1 cellular context compared by ENCODE assay signal in the genomic region with DNA sequence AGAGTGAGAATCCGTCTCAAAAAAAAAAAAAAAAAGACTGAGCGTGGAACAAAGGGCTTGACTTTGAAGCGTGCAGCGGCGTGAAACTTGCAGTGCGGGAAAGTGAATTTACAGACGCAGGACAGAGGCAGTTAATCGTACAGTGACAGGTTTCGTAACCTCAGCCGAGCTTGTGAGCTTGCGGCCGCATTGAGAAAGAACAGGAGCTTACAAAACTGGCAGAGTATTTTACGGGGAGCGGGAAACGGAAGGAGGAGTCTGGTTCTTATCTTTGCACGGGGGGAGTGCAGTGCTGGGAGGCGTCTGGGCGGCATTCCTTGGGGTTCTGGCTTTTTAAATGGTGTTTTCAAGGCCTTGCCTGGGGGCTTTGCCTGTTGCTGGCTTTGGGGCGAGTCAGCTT.
A peak's percentile ranks its signal among the peaks of the same experiment; 100 is the strongest.
TF ChIP-seq lines count a peak whose summit lies in the region.

No MANE protein-coding gene starts in this region.

TF ChIP-seq in K562, 482 proteins besides CTCF, POLR2A, EP300 and RAD21 (continues in another document):
- TF ChIP-seq, protein P1, sequence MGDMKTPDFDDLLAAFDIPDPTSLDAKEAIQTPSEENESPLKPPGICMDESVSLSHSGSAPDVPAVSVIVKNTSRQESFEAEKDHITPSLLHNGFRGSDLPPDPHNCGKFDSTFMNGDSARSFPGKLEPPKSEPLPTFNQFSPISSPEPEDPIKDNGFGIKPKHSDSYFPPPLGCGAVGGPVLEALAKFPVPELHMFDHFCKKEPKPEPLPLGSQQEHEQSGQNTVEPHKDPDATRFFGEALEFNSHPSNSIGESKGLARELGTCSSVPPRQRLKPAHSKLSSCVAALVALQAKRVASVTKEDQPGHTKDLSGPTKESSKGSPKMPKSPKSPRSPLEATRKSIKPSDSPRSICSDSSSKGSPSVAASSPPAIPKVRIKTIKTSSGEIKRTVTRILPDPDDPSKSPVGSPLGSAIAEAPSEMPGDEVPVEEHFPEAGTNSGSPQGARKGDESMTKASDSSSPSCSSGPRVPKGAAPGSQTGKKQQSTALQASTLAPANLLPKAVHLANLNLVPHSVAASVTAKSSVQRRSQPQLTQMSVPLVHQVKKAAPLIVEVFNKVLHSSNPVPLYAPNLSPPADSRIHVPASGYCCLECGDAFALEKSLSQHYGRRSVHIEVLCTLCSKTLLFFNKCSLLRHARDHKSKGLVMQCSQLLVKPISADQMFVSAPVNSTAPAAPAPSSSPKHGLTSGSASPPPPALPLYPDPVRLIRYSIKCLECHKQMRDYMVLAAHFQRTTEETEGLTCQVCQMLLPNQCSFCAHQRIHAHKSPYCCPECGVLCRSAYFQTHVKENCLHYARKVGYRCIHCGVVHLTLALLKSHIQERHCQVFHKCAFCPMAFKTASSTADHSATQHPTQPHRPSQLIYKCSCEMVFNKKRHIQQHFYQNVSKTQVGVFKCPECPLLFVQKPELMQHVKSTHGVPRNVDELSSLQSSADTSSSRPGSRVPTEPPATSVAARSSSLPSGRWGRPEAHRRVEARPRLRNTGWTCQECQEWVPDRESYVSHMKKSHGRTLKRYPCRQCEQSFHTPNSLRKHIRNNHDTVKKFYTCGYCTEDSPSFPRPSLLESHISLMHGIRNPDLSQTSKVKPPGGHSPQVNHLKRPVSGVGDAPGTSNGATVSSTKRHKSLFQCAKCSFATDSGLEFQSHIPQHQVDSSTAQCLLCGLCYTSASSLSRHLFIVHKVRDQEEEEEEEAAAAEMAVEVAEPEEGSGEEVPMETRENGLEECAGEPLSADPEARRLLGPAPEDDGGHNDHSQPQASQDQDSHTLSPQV (IDR thresholded peaks at IDR 0.05): peak; percentile 43; the same call in 1 of the 2 replicates
- TF ChIP-seq, protein P2, sequence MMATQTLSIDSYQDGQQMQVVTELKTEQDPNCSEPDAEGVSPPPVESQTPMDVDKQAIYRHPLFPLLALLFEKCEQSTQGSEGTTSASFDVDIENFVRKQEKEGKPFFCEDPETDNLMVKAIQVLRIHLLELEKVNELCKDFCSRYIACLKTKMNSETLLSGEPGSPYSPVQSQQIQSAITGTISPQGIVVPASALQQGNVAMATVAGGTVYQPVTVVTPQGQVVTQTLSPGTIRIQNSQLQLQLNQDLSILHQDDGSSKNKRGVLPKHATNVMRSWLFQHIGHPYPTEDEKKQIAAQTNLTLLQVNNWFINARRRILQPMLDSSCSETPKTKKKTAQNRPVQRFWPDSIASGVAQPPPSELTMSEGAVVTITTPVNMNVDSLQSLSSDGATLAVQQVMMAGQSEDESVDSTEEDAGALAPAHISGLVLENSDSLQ (IDR thresholded peaks at IDR 0.05): peak; percentile 90
- peak; percentile 45; the same call in 1 of the 2 replicates for TF ChIP-seq SUPT5H (IDR thresholded peaks at IDR 0.05)
- TF ChIP-seq EGR1 (conservative IDR thresholded peaks at IDR 0.05): 0 out of 2 replicates have a peak, but pooled peaks have one; percentile 23
- peak; percentile 52 for TF ChIP-seq EP400 (IDR thresholded peaks at IDR 0.05)
- TF ChIP-seq TGIF2 (CRISPR knock-in tag; IDR thresholded peaks at IDR 0.05): no peak
- TF ChIP-seq, protein P3, sequence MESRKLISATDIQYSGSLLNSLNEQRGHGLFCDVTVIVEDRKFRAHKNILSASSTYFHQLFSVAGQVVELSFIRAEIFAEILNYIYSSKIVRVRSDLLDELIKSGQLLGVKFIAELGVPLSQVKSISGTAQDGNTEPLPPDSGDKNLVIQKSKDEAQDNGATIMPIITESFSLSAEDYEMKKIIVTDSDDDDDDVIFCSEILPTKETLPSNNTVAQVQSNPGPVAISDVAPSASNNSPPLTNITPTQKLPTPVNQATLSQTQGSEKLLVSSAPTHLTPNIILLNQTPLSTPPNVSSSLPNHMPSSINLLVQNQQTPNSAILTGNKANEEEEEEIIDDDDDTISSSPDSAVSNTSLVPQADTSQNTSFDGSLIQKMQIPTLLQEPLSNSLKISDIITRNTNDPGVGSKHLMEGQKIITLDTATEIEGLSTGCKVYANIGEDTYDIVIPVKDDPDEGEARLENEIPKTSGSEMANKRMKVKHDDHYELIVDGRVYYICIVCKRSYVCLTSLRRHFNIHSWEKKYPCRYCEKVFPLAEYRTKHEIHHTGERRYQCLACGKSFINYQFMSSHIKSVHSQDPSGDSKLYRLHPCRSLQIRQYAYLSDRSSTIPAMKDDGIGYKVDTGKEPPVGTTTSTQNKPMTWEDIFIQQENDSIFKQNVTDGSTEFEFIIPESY (CRISPR knock-in tag; IDR thresholded peaks at IDR 0.05): peak; percentile 9; the same call in 1 of the 2 replicates
- TF ChIP-seq SNIP1 (IDR thresholded peaks at IDR 0.05; ENCODE audit: low read depth): no peak
- TF ChIP-seq SRSF7 (optimal IDR thresholded peaks at IDR 0.05; ENCODE audit: low read depth, low read length): no peak
- TF ChIP-seq, protein P4, sequence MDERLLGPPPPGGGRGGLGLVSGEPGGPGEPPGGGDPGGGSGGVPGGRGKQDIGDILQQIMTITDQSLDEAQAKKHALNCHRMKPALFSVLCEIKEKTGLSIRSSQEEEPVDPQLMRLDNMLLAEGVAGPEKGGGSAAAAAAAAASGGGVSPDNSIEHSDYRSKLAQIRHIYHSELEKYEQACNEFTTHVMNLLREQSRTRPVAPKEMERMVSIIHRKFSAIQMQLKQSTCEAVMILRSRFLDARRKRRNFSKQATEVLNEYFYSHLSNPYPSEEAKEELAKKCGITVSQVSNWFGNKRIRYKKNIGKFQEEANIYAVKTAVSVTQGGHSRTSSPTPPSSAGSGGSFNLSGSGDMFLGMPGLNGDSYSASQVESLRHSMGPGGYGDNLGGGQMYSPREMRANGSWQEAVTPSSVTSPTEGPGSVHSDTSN (CRISPR knock-in tag; IDR thresholded peaks at IDR 0.05; ENCODE audit: low read depth): no peak
- TF ChIP-seq, protein P4 (tag; conservative IDR thresholded peaks at IDR 0.05; ENCODE audit: low read depth): peak; percentile 95
- TF ChIP-seq CBX5 (IDR thresholded peaks at IDR 0.05; ENCODE audit: borderline replicate concordance, low read depth): peak; percentile 79; the same call in 1 of the 2 replicates
- peak; percentile 77 for TF ChIP-seq DPF2 (IDR thresholded peaks at IDR 0.05)
- TF ChIP-seq KDM1A (IDR thresholded peaks at IDR 0.05): peak in 1 of 2 experiments; percentile 20; a peak in 1 of 4 replicates
- TF ChIP-seq ZNF583 (CRISPR knock-in tag; IDR thresholded peaks at IDR 0.05): no peak
- TF ChIP-seq ZNF134 (CRISPR knock-in tag; conservative IDR thresholded peaks at IDR 0.05): no peak
- TF ChIP-seq, protein P5, sequence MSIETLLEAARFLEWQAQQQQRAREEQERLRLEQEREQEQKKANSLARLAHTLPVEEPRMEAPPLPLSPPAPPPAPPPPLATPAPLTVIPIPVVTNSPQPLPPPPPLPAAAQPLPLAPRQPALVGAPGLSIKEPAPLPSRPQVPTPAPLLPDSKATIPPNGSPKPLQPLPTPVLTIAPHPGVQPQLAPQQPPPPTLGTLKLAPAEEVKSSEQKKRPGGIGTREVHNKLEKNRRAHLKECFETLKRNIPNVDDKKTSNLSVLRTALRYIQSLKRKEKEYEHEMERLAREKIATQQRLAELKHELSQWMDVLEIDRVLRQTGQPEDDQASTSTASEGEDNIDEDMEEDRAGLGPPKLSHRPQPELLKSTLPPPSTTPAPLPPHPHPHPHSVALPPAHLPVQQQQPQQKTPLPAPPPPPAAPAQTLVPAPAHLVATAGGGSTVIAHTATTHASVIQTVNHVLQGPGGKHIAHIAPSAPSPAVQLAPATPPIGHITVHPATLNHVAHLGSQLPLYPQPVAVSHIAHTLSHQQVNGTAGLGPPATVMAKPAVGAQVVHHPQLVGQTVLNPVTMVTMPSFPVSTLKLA (conservative IDR thresholded peaks at IDR 0.05): peak; percentile 28 to 31; a peak in 2 of 4 replicates
- TF ChIP-seq, protein P6, sequence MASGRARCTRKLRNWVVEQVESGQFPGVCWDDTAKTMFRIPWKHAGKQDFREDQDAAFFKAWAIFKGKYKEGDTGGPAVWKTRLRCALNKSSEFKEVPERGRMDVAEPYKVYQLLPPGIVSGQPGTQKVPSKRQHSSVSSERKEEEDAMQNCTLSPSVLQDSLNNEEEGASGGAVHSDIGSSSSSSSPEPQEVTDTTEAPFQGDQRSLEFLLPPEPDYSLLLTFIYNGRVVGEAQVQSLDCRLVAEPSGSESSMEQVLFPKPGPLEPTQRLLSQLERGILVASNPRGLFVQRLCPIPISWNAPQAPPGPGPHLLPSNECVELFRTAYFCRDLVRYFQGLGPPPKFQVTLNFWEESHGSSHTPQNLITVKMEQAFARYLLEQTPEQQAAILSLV (tag; IDR thresholded peaks at IDR 0.05): peak; percentile 57; the same call in 1 of the 2 replicates
- no peak for TF ChIP-seq HNRNPUL1 (IDR thresholded peaks at IDR 0.05; ENCODE audit: low read length)
- TF ChIP-seq E2F3 (CRISPR knock-in tag; IDR thresholded peaks at IDR 0.05): 0 out of 2 replicates have a peak, but pooled peaks have one; percentile 39
- TF ChIP-seq HMG20A (CRISPR knock-in tag; conservative IDR thresholded peaks at IDR 0.05): no peak
- no peak for TF ChIP-seq RBM34 (IDR thresholded peaks at IDR 0.05; ENCODE audit: borderline replicate concordance, insufficient read depth, low read length)
- TF ChIP-seq ZNF830 (CRISPR knock-in tag; IDR thresholded peaks at IDR 0.05): no peak
- peak in 1 of 2 experiments; percentile 14; a peak in 1 of 4 replicates for TF ChIP-seq RCOR1 (IDR thresholded peaks at IDR 0.05; ENCODE audit: borderline replicate concordance in 1 of 2, low read depth in 2 of 2, low read length in 2 of 2)
- TF ChIP-seq TOE1 (IDR thresholded peaks at IDR 0.05; ENCODE audit: borderline replicate concordance): peak; percentile 19; the same call in 1 of the 2 replicates
- no peak for TF ChIP-seq TOE1 (CRISPR knock-in tag; IDR thresholded peaks at IDR 0.05; ENCODE audit: borderline replicate concordance, low read depth)
- TF ChIP-seq ETV1 (tag; conservative IDR thresholded peaks at IDR 0.05; ENCODE audit: low read depth): peak; percentile 25; the same call in 1 of the 2 replicates
- TF ChIP-seq POLR2H (tag; IDR thresholded peaks at IDR 0.05; ENCODE audit: low read depth): peak; percentile 37; the same call in 1 of the 2 replicates
- no peak for TF ChIP-seq DMBX1 (CRISPR knock-in tag; IDR thresholded peaks at IDR 0.05; ENCODE audit: borderline replicate concordance)
- TF ChIP-seq, protein P7, sequence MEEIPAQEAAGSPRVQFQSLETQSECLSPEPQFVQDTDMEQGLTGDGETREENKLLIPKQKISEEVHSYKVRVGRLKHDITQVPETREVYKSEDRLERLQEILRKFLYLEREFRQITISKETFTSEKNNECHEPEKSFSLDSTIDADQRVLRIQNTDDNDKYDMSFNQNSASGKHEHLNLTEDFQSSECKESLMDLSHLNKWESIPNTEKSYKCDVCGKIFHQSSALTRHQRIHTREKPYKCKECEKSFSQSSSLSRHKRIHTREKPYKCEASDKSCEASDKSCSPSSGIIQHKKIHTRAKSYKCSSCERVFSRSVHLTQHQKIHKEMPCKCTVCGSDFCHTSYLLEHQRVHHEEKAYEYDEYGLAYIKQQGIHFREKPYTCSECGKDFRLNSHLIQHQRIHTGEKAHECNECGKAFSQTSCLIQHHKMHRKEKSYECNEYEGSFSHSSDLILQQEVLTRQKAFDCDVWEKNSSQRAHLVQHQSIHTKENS (CRISPR knock-in tag; IDR thresholded peaks at IDR 0.05): no peak
